18 cellular contexts compared by ENCODE assay signal in the genomic region with DNA sequence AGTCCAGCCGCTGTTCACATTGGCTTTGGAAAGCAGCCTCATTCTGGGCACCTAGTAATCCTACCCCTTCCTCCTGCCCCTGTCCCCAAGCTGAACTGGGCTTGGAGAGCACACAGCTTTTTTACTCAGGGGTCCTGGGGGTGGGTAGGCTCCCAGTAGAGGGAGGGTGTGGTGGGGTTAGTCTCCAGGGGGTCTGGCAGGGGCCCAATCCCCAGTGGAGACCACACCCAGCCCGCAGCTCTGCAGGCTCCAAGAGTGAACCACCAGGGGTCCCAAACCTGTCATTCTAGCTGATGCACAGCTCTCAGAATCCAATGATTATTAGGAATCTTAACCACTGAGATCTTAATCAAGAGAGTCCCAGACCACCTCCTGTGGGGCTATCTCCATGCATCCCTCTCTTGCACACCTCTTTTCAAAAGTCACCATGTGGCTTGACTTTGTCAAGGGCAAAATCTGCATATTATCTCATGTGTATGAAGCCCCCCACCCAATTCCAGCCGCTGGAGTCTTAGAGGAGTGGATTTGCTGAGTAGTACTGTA. TPM values are rescaled to one million over a fixed set of nuclear protein-coding genes. Genes with fewer than 3 reads are reported as not detected.
A peak's percentile ranks its signal among the peaks of the same experiment; 100 is the strongest.
DNase-seq lines count a peak whose midpoint lies in the region; ATAC-seq, FAIRE-seq and TF ChIP-seq lines count a peak whose summit lies in the region.
"Had no signal": no experiment of that assay in that cellular context is flagged by ENCODE, and none has a peak within 500 bp of the region (broad histone marks: within the 10 kb centered on the region; RNA-seq: fewer than 3 reads in every experiment).

No MANE protein-coding gene starts in this region.

- H3K79me2 ChIP-seq in endothelial cell of umbilical vein (ENCODE audit: control insufficient read depth, insufficient read depth, low read length): peaks cover 89% of the 10 kb centered on the region

- H3K4me1 Mint-ChIP-seq in activated naive CD4-positive, alpha-beta T cell treated with anti-CD3 and anti-CD28 coated beads for 36 hours (ENCODE audit: low read depth): peaks cover 23% of the 10 kb centered on the region
- H3K4me1 Mint-ChIP-seq in activated T-helper 1 cell treated with anti-CD3 and anti-CD28 coated beads, Interleukin-12 subunit alpha, Interleukin-12 subunit beta, Interleukin-2, Interleukin-4 antibody, amounts not matched to agents 30 ng/mL and 10 ng/mL and 1 ng/mL, durations not matched to agents 14 hours and 24 hours and 36 hours (ENCODE audit: low read depth): peaks cover 9% of the 10 kb centered on the region

- intact Hi-C loops in activated naive CD4-positive, alpha-beta T cell treated with anti-CD3 and anti-CD28 coated beads for 36 hours (cut with micrococcal nuclease): no loop called here
- intact Hi-C loops in endothelial cell of umbilical vein (cut with micrococcal nuclease) (no loop called here), vagina (cut with DNase I) (no loop called here)
- intact Hi-C loops in activated T-helper 1 cell treated with anti-CD3 and anti-CD28 coated beads, Interleukin-12 subunit alpha, Interleukin-12 subunit beta, Interleukin-2, Interleukin-4 antibody, amounts not matched to agents 30 ng/mL and 10 ng/mL and 1 ng/mL, durations not matched to agents 14 hours and 24 hours and 36 hours (cut with micrococcal nuclease): no loop called here

- dilution Hi-C loops in endothelial cell of umbilical vein (cut with MboI; ENCODE audit: extremely low pct_ligation_motif_present, low sequenced_read_pairs): no loop called here

- H3K4me3 ChIP-seq in endothelial cell of umbilical vein (replicated peaks in 1 of 3; ENCODE audit: insufficient read depth in 1 of 3, low read depth in 1 of 3, low read length in 3 of 3): peak overlapping the region; percentile 82 to 91 (median 84)
- peak overlapping the region in 1 of 2 donors; percentile 64 for H3K4me3 ChIP-seq in vagina
- H3K4me3 ChIP-seq: neural progenitor cell, thyroid gland had no signal

- no peaks in the 10 kb centered on the region for H3K36me3 ChIP-seq in endothelial cell of umbilical vein (ENCODE audit: control insufficient read depth in 2 of 2, extremely low read depth in 1 of 2, insufficient read depth in 2 of 2, low read length in 2 of 2)
- H3K36me3 ChIP-seq in vagina: no peaks in the 10 kb centered on the region
- H3K36me3 ChIP-seq: neural progenitor cell, thyroid gland had no signal

- TF ChIP-seq CTCF in endothelial cell of umbilical vein (IDR thresholded peaks at IDR 0.05; ENCODE audit: extremely low read depth in 1 of 2, insufficient read depth in 1 of 2, low read depth in 1 of 2, low read length in 2 of 2) (peak in 1 of 2 donors; percentile 30), omental fat pad (IDR thresholded peaks at IDR 0.05) (no peak), vagina (IDR thresholded peaks at IDR 0.05) (no peak)

- CTCF ChIA-PET in activated naive CD4-positive, alpha-beta T cell treated with anti-CD3 and anti-CD28 coated beads for 36 hours (lab: Charles Lee): interaction anchor here (0.9 to 1.4 kb wide), 3 partner anchors 17 to 23 kb away, joined by 3 to 4 read pairs (median 3); no protein-coding TSS in a partner anchor
- CTCF ChIA-PET in endothelial cell of umbilical vein (lab: Charles Lee): interaction anchor here (0.7 to 6.0 kb wide), 7 partner anchors 9 to 592 kb away, joined by 3 to 49 read pairs (median 4); partner anchors contain the start of gene HOXA10

- no peak overlapping the region for H3K4me3 Mint-ChIP-seq in activated naive CD4-positive, alpha-beta T cell treated with anti-CD3 and anti-CD28 coated beads for 36 hours
- no peak overlapping the region for H3K4me3 Mint-ChIP-seq in activated T-helper 1 cell treated with anti-CD3 and anti-CD28 coated beads, Interleukin-12 subunit alpha, Interleukin-12 subunit beta, Interleukin-2, Interleukin-4 antibody, amounts not matched to agents 30 ng/mL and 10 ng/mL and 1 ng/mL, durations not matched to agents 14 hours and 24 hours and 36 hours
- H3K4me3 Mint-ChIP-seq: neural progenitor cell, WTC11 had no signal

- no peak overlapping the region for H3K27ac ChIP-seq in endothelial cell of umbilical vein (ENCODE audit: insufficient read depth, low read depth, low read length)
- peak overlapping the region; percentile 99 for H3K27ac ChIP-seq in vagina
- H3K27ac ChIP-seq: neural progenitor cell, thyroid gland had no signal

- no peaks in the 10 kb centered on the region for H3K9me3 Mint-ChIP-seq in activated naive CD4-positive, alpha-beta T cell treated with anti-CD3 and anti-CD28 coated beads for 36 hours
- H3K9me3 Mint-ChIP-seq in activated T-helper 1 cell treated with anti-CD3 and anti-CD28 coated beads, Interleukin-12 subunit alpha, Interleukin-12 subunit beta, Interleukin-2, Interleukin-4 antibody, amounts not matched to agents 30 ng/mL and 10 ng/mL and 1 ng/mL, durations not matched to agents 14 hours and 24 hours and 36 hours: no peaks in the 10 kb centered on the region
- H3K9me3 Mint-ChIP-seq: WTC11 had no signal

- POLR2A ChIA-PET in endothelial cell of umbilical vein (lab: Charles Lee): no interaction called here

- no peak for TF ChIP-seq POLR2A in endothelial cell of umbilical vein (IDR thresholded peaks at IDR 0.05; ENCODE audit: low read depth, low read length)
- no peak for TF ChIP-seq POLR2A in vagina (IDR thresholded peaks at IDR 0.05)

- peak; percentile 0 for DNase-seq in activated naive CD4-positive, alpha-beta T cell treated with anti-CD3 and anti-CD28 coated beads, Interleukin-2, amount 50 U/mL, for 16 hours
- DNase-seq in activated naive CD4-positive, alpha-beta T cell treated with anti-CD3 and anti-CD28 coated beads for 36 hours: no peak
- DNase-seq in endothelial cell of umbilical vein (ENCODE audit: low read depth, low spot score): no peak
- peak; percentile 14 for DNase-seq in omental fat pad (ENCODE audit: low spot score)
- no peak for DNase-seq in vagina (ENCODE audit: extremely low spot score in 2 of 2)
- no peak for DNase-seq in COLO668 (lab: John Stamatoyannopoulos, UW; ENCODE audit: unreplicated experiment)
- DNase-seq in activated T-helper 1 cell treated with anti-CD3 and anti-CD28 coated beads, Interleukin-12 subunit alpha, Interleukin-12 subunit beta, Interleukin-2, Interleukin-4 antibody, amounts not matched to agents 30 ng/mL and 10 ng/mL and 1 ng/mL, durations not matched to agents 14 hours and 24 hours and 36 hours (ENCODE audit: low spot score): no peak
- DNase-seq: anterior cingulate cortex; DMS 273 treated with DMSO at 0.1 percent for 48 hours; effector CD4-positive, alpha-beta T cell; NCI-H2081 treated with DMSO at 0.1 percent for 48 hours; thyroid gland had no signal

- ATAC-seq in omental fat pad (ENCODE audit: low FRiP score) (no peak), GM18502 (IDR thresholded peaks at IDR 0.05; ENCODE audit: poor library complexity, unreplicated experiment) (no peak)

- H3K9me1 ChIP-seq in endothelial cell of umbilical vein (replicated peaks; ENCODE audit: control insufficient read depth, extremely low read depth, insufficient read depth, low read length): no peaks in the 10 kb centered on the region

- no peak overlapping the region for H2AFZ ChIP-seq in endothelial cell of umbilical vein (ENCODE audit: low read depth, low read length)
- H2AFZ ChIP-seq: neural progenitor cell had no signal

- H3K36me3 Mint-ChIP-seq in activated naive CD4-positive, alpha-beta T cell treated with anti-CD3 and anti-CD28 coated beads for 36 hours (ENCODE audit: low read depth): no peaks in the 10 kb centered on the region
- no peaks in the 10 kb centered on the region for H3K36me3 Mint-ChIP-seq in activated T-helper 1 cell treated with anti-CD3 and anti-CD28 coated beads, Interleukin-12 subunit alpha, Interleukin-12 subunit beta, Interleukin-2, Interleukin-4 antibody, amounts not matched to agents 30 ng/mL and 10 ng/mL and 1 ng/mL, durations not matched to agents 14 hours and 24 hours and 36 hours (ENCODE audit: low read depth)
- H3K36me3 Mint-ChIP-seq: neural progenitor cell had no signal

- peaks cover 78% of the 10 kb centered on the region for H3K27me3 Mint-ChIP-seq in activated naive CD4-positive, alpha-beta T cell treated with anti-CD3 and anti-CD28 coated beads for 36 hours (ENCODE audit: low read depth)
- peaks cover 83% of the 10 kb centered on the region for H3K27me3 Mint-ChIP-seq in activated T-helper 1 cell treated with anti-CD3 and anti-CD28 coated beads, Interleukin-12 subunit alpha, Interleukin-12 subunit beta, Interleukin-2, Interleukin-4 antibody, amounts not matched to agents 30 ng/mL and 10 ng/mL and 1 ng/mL, durations not matched to agents 14 hours and 24 hours and 36 hours (ENCODE audit: insufficient read depth)

- peaks cover 62% of the 10 kb centered on the region for H3K4me1 ChIP-seq in endothelial cell of umbilical vein (ENCODE audit: control insufficient read depth, extremely low read depth, insufficient read depth, low read length)
- H3K4me1 ChIP-seq in vagina: peaks cover 47% of the 10 kb centered on the region

- no peaks in the 10 kb centered on the region for H4K20me1 ChIP-seq in endothelial cell of umbilical vein (replicated peaks; ENCODE audit: control insufficient read depth, extremely low read depth, insufficient read depth, low read length)

- peak overlapping the region; percentile 88 for H3K9ac ChIP-seq in endothelial cell of umbilical vein (replicated peaks; ENCODE audit: extremely low read depth, insufficient read depth, low read length)
- H3K9ac ChIP-seq: neural progenitor cell had no signal

- no peak overlapping the region for H3K27ac Mint-ChIP-seq in activated naive CD4-positive, alpha-beta T cell treated with anti-CD3 and anti-CD28 coated beads for 36 hours
- no peak overlapping the region for H3K27ac Mint-ChIP-seq in activated T-helper 1 cell treated with anti-CD3 and anti-CD28 coated beads, Interleukin-12 subunit alpha, Interleukin-12 subunit beta, Interleukin-2, Interleukin-4 antibody, amounts not matched to agents 30 ng/mL and 10 ng/mL and 1 ng/mL, durations not matched to agents 14 hours and 24 hours and 36 hours
- H3K27ac Mint-ChIP-seq: neural progenitor cell, WTC11 had no signal

- H3K27me3 ChIP-seq in endothelial cell of umbilical vein (ENCODE audit: control insufficient read depth in 2 of 2, insufficient read depth in 2 of 2, low read length in 2 of 2) (no peaks in the 10 kb centered on the region), vagina (no peaks in the 10 kb centered on the region)

- FAIRE-seq in endothelial cell of umbilical vein (lab: Jason Lieb, UNC): no peak
- FAIRE-seq: frontal cortex, islet of Langerhans had no signal

- peak overlapping the region; percentile 82 for H3K4me2 ChIP-seq in endothelial cell of umbilical vein (ENCODE audit: insufficient read depth, low read length)

- H3K9me3 ChIP-seq in endothelial cell of umbilical vein (replicated peaks; ENCODE audit: control insufficient read depth, insufficient read depth, low read length): no peaks in the 10 kb centered on the region
- no peaks in the 10 kb centered on the region for H3K9me3 ChIP-seq in vagina
- H3K9me3 ChIP-seq: thyroid gland had no signal

- no TSS peak for BruUV-seq in endothelial cell of umbilical vein (replicated peaks; lab: Mats Ljungman, UMichigan)

RNA-seq across cellular contexts. Expression of gene HOXA11, which starts 2.7 kb away (rescaled TPM):
- not detected for total RNA-seq in activated naive CD4-positive, alpha-beta T cell treated with anti-CD3 and anti-CD28 coated beads for 36 hours
- total RNA-seq in endothelial cell of umbilical vein (15.2 and 16.7 TPM in 2 replicates), omental fat pad (not detected), vagina (9.8 TPM)
- 10.4 and 10.8 TPM in 2 replicates for polyA plus RNA-seq in endothelial cell of umbilical vein
- 8.2 and 9.7 TPM in 2 replicates for polyA plus RNA-seq in endothelial cell of umbilical vein (2011; cell fraction: cytosol; rRNA removed)
- polyA plus RNA-seq in endothelial cell of umbilical vein (2011; cell fraction: nucleus; rRNA removed): 4.6 and 5.5 TPM in 2 replicates
- 11.6 TPM in 2 replicates for polyA plus RNA-seq in endothelial cell of umbilical vein (2012)
- polyA minus RNA-seq in endothelial cell of umbilical vein: 6.6 and 8.6 TPM in 2 replicates
- polyA minus RNA-seq in endothelial cell of umbilical vein (2011; cell fraction: cytosol; rRNA and poly(A)+ RNA removed): 2.8 TPM
- 3.6 and 3.7 TPM in 2 replicates for polyA minus RNA-seq in endothelial cell of umbilical vein (2011; cell fraction: nucleus; rRNA and poly(A)+ RNA removed)
- not detected in 2 replicates for total RNA-seq in activated T-helper 1 cell treated with anti-CD3 and anti-CD28 coated beads, Interleukin-12 subunit alpha, Interleukin-12 subunit beta, Interleukin-2, Interleukin-4 antibody, amounts not matched to agents 30 ng/mL and 10 ng/mL and 1 ng/mL, durations not matched to agents 14 hours and 24 hours and 36 hours
- total RNA-seq: A673, frontal cortex, thyroid gland, WTC11 had no signal

RNA-seq across cellular contexts. Expression of gene HOXA10, which starts 8.2 kb away (rescaled TPM):
- total RNA-seq in activated naive CD4-positive, alpha-beta T cell treated with anti-CD3 and anti-CD28 coated beads for 36 hours: not detected
- total RNA-seq in endothelial cell of umbilical vein (24.4 and 27.6 TPM in 2 replicates), omental fat pad (1 to 10 TPM in 2 of 4 donors, under 1 TPM in 2; 0.56 to 1.9 (median 1.2) TPM), vagina (19.2 TPM)
- polyA plus RNA-seq in endothelial cell of umbilical vein: 23.7 and 30.3 TPM in 2 replicates
- 15.8 and 19.0 TPM in 2 replicates for polyA plus RNA-seq in endothelial cell of umbilical vein (2011; cell fraction: cytosol; rRNA removed)
- polyA plus RNA-seq in endothelial cell of umbilical vein (2011; cell fraction: nucleus; rRNA removed): 16.7 TPM in 2 replicates
- 15.1 and 20.3 TPM in 2 replicates for polyA plus RNA-seq in endothelial cell of umbilical vein (2012)
- polyA minus RNA-seq in endothelial cell of umbilical vein: 24.4 and 30.3 TPM in 2 replicates
- 3.2 TPM for polyA minus RNA-seq in endothelial cell of umbilical vein (2011; cell fraction: cytosol; rRNA and poly(A)+ RNA removed)
- 8.0 and 9.1 TPM in 2 replicates for polyA minus RNA-seq in endothelial cell of umbilical vein (2011; cell fraction: nucleus; rRNA and poly(A)+ RNA removed)
- total RNA-seq in activated T-helper 1 cell treated with anti-CD3 and anti-CD28 coated beads, Interleukin-12 subunit alpha, Interleukin-12 subunit beta, Interleukin-2, Interleukin-4 antibody, amounts not matched to agents 30 ng/mL and 10 ng/mL and 1 ng/mL, durations not matched to agents 14 hours and 24 hours and 36 hours: not detected in 2 replicates
- total RNA-seq: A673, frontal cortex had no signal

RNA-seq across cellular contexts. Expression of gene HOXA9, which starts 17.0 kb away (rescaled TPM):
- not detected for total RNA-seq in activated naive CD4-positive, alpha-beta T cell treated with anti-CD3 and anti-CD28 coated beads for 36 hours
- total RNA-seq in endothelial cell of umbilical vein (61.6 and 62.9 TPM in 2 replicates), omental fat pad (1 to 10 TPM in 2 of 4 donors, under 1 TPM in 1, not detected in 1; 0.19 to 2.4 (median 1.0) TPM), vagina (13.0 TPM)
- polyA plus RNA-seq in endothelial cell of umbilical vein: 47.2 and 84.1 TPM in 2 replicates
- 44.6 and 46.3 TPM in 2 replicates for polyA plus RNA-seq in endothelial cell of umbilical vein (2011; cell fraction: cytosol; rRNA removed)
- 94.3 and 108 TPM in 2 replicates for polyA plus RNA-seq in endothelial cell of umbilical vein (2011; cell fraction: nucleus; rRNA removed)
- 32.3 and 47.7 TPM in 2 replicates for polyA plus RNA-seq in endothelial cell of umbilical vein (2012)
- polyA minus RNA-seq in endothelial cell of umbilical vein: 8.0 and 11.3 TPM in 2 replicates
- polyA minus RNA-seq in endothelial cell of umbilical vein (2011; cell fraction: cytosol; rRNA and poly(A)+ RNA removed): not detected
- 14.0 and 22.7 TPM in 2 replicates for polyA minus RNA-seq in endothelial cell of umbilical vein (2011; cell fraction: nucleus; rRNA and poly(A)+ RNA removed)
- total RNA-seq in activated T-helper 1 cell treated with anti-CD3 and anti-CD28 coated beads, Interleukin-12 subunit alpha, Interleukin-12 subunit beta, Interleukin-2, Interleukin-4 antibody, amounts not matched to agents 30 ng/mL and 10 ng/mL and 1 ng/mL, durations not matched to agents 14 hours and 24 hours and 36 hours: not detected in 2 replicates
- total RNA-seq: A673, frontal cortex, WTC11 had no signal

RNA-seq across cellular contexts. Expression of gene HOXA13, which starts 17.5 kb away (rescaled TPM):
- total RNA-seq in activated naive CD4-positive, alpha-beta T cell treated with anti-CD3 and anti-CD28 coated beads for 36 hours: not detected
- total RNA-seq in endothelial cell of umbilical vein (0.09 and 0.22 TPM in 2 replicates), omental fat pad (not detected), vagina (14.5 TPM)
- 0.02 TPM in 1 of 2 replicates, not detected in the other for polyA plus RNA-seq in endothelial cell of umbilical vein
- 0.01 TPM in 2 replicates for polyA plus RNA-seq in endothelial cell of umbilical vein (2011; cell fraction: cytosol; rRNA removed)
- polyA plus RNA-seq in endothelial cell of umbilical vein (2011; cell fraction: nucleus; rRNA removed): 0.03 TPM in 1 of 2 replicates, not detected in the other
- polyA plus RNA-seq in endothelial cell of umbilical vein (2012): not detected in 2 replicates
- polyA minus RNA-seq in endothelial cell of umbilical vein: not detected in 2 replicates
- 0.72 TPM for polyA minus RNA-seq in endothelial cell of umbilical vein (2011; cell fraction: cytosol; rRNA and poly(A)+ RNA removed)
- not detected in 2 replicates for polyA minus RNA-seq in endothelial cell of umbilical vein (2011; cell fraction: nucleus; rRNA and poly(A)+ RNA removed)
- not detected in 2 replicates for total RNA-seq in activated T-helper 1 cell treated with anti-CD3 and anti-CD28 coated beads, Interleukin-12 subunit alpha, Interleukin-12 subunit beta, Interleukin-2, Interleukin-4 antibody, amounts not matched to agents 30 ng/mL and 10 ng/mL and 1 ng/mL, durations not matched to agents 14 hours and 24 hours and 36 hours
- total RNA-seq: A673, frontal cortex, thyroid gland, WTC11 had no signal

RNA-seq across cellular contexts. Expression of gene HOXA7, which starts 25.9 kb away (rescaled TPM):
- not detected for total RNA-seq in activated naive CD4-positive, alpha-beta T cell treated with anti-CD3 and anti-CD28 coated beads for 36 hours
- 15.6 and 18.5 TPM in 2 replicates for total RNA-seq in endothelial cell of umbilical vein
- 16.9 and 18.1 TPM in 2 replicates for polyA plus RNA-seq in endothelial cell of umbilical vein
- polyA plus RNA-seq in endothelial cell of umbilical vein (2011; cell fraction: cytosol; rRNA removed): 13.0 and 13.8 TPM in 2 replicates
- 5.6 and 8.3 TPM in 2 replicates for polyA plus RNA-seq in endothelial cell of umbilical vein (2011; cell fraction: nucleus; rRNA removed)
- polyA plus RNA-seq in endothelial cell of umbilical vein (2012): 13.9 and 16.0 TPM in 2 replicates
- polyA minus RNA-seq in endothelial cell of umbilical vein: 8.6 and 9.4 TPM in 2 replicates
- polyA minus RNA-seq in endothelial cell of umbilical vein (2011; cell fraction: cytosol; rRNA and poly(A)+ RNA removed): 5.9 TPM
- polyA minus RNA-seq in endothelial cell of umbilical vein (2011; cell fraction: nucleus; rRNA and poly(A)+ RNA removed): 3.8 and 4.1 TPM in 2 replicates
- 1 to 10 TPM; 4.6 to 6.1 (median 5.3) TPM for total RNA-seq in omental fat pad
- 23.8 TPM for total RNA-seq in vagina
- total RNA-seq in activated T-helper 1 cell treated with anti-CD3 and anti-CD28 coated beads, Interleukin-12 subunit alpha, Interleukin-12 subunit beta, Interleukin-2, Interleukin-4 antibody, amounts not matched to agents 30 ng/mL and 10 ng/mL and 1 ng/mL, durations not matched to agents 14 hours and 24 hours and 36 hours: not detected in 2 replicates
- total RNA-seq: frontal cortex, WTC11 had no signal

Comparison
In these comparisons a context has a peak if more than half of its experiments do, and no peak if none do; other contexts are left out.
1. DNase-seq: peak in activated naive CD4-positive, alpha-beta T cell treated with anti-CD3 and anti-CD28 coated beads, Interleukin-2, amount 50 U/mL, for 16 hours (single experiment) and omental fat pad (single experiment); none in activated naive CD4-positive, alpha-beta T cell treated with anti-CD3 and anti-CD28 coated beads for 36 hours (single experiment), endothelial cell of umbilical vein (single experiment), vagina (0 of 2), COLO668 (single experiment) and activated T-helper 1 cell treated with anti-CD3 and anti-CD28 coated beads, Interleukin-12 subunit alpha, Interleukin-12 subunit beta, Interleukin-2, Interleukin-4 antibody, amounts not matched to agents 30 ng/mL and 10 ng/mL and 1 ng/mL, durations not matched to agents 14 hours and 24 hours and 36 hours (single experiment).